In the genomic region with DNA sequence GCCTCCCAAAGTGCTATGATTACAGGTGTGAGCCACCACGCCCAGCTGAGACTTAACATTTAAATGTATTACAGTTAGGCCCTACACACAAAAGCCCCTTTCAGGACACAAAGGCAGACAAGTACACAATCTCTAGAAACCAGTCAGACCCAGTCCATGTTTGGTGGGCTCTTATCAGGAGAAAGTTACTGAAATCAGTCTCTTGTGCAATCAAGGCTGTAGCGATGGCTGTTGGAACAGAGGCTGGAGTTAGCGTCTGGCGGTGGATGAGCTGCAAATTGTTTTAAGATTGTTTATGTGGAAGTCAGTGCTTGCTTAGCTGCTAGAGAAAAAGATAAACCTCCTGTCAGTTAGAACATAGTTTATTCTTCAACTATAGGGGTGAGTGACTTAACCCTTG, we compare ENCODE assay signal across 27 cellular contexts.
"Had no signal": no experiment of that assay in that cellular context is flagged by ENCODE, and none has a peak within 500 bp of the region (broad histone marks: within the 10 kb centered on the region; RNA-seq: fewer than 3 reads in every experiment).

No MANE protein-coding gene starts in this region.

- ATAC-seq: activated naive CD4-positive, alpha-beta T cell treated with anti-CD3 and anti-CD28 coated beads, Interleukin-2, amount 50 U/mL, for 72 hours; activated naive CD8-positive, alpha-beta T cell treated with anti-CD3 and anti-CD28 coated beads, Interleukin-2, amount 50 U/mL, for 24 hours; activated T-cell treated with anti-CD3 and anti-CD28 coated beads, Interleukin-2, amount 50 U/mL, for 4 hours; Panc1; T-helper 17 cell had no signal

- DNase-seq: activated CD4-positive, alpha-beta memory T cell treated with anti-CD3 and anti-CD28 coated beads for 36 hours; activated CD4-positive, alpha-beta T cell treated with anti-CD3 and anti-CD28 coated beads, Interleukin-2, amount 10 ng/mL, durations not matched to agents 7 days and 5 days; activated CD4-positive, CD25-positive, alpha-beta regulatory T cell; activated CD8-positive, alpha-beta memory T cell treated with anti-CD3 and anti-CD28 coated beads for 24 hours; activated effector memory CD4-positive, alpha-beta T cell treated with anti-CD3 and anti-CD28 coated beads, Interleukin-2, amount 50 U/mL, for 16 hours; activated naive CD4-positive, alpha-beta T cell treated with Interleukin-2 at 50 U/mL for 16 hours; activated naive CD8-positive, alpha-beta T cell treated with anti-CD3 and anti-CD28 coated beads, Interleukin-2, amount 50 U/mL, for 24 hours; activated T-cell treated with anti-CD3 and anti-CD28 coated beads, Interleukin-2, amount 50 U/mL, for 4 hours; amniotic stem cell; Kasumi-1; KBM-7; NCI-H1048; NCI-H1930; NCI-H2171; NCI-H2227 treated with DMSO at 0.1 percent for 48 hours; NCI-H526 treated with DMSO at 0.1 percent for 48 hours; NCI-H82; OCI-M1; Right ventricle myocardium superior; RPMI8226; SJCRH30; T-helper 17 cell; T1000 had no signal

- H3K27ac Mint-ChIP-seq: activated CD4-positive, alpha-beta memory T cell treated with anti-CD3 and anti-CD28 coated beads for 36 hours; activated CD4-positive, alpha-beta T cell treated with anti-CD3 and anti-CD28 coated beads, Interleukin-2, amount 10 ng/mL, durations not matched to agents 7 days and 5 days; activated naive CD4-positive, alpha-beta T cell treated with anti-CD3 and anti-CD28 coated beads, Interleukin-2, amount 50 U/mL, for 72 hours; activated naive CD8-positive, alpha-beta T cell treated with anti-CD3 and anti-CD28 coated beads, Interleukin-2, amount 50 U/mL, for 24 hours; brain; T-helper 17 cell had no signal

- H3K9me3 ChIP-seq: ascending aorta, SJCRH30 had no signal

- H3K4me3 Mint-ChIP-seq: activated CD4-positive, alpha-beta memory T cell treated with anti-CD3 and anti-CD28 coated beads for 36 hours; activated CD4-positive, alpha-beta T cell treated with anti-CD3 and anti-CD28 coated beads, Interleukin-2, amount 10 ng/mL, durations not matched to agents 7 days and 5 days; activated naive CD8-positive, alpha-beta T cell treated with anti-CD3 and anti-CD28 coated beads, Interleukin-2, amount 50 U/mL, for 24 hours; activated T-cell treated with anti-CD3 and anti-CD28 coated beads, Interleukin-2, amount 50 U/mL, for 4 hours; brain; T-helper 17 cell had no signal

- H3K36me3 Mint-ChIP-seq: activated CD4-positive, alpha-beta memory T cell treated with anti-CD3 and anti-CD28 coated beads for 36 hours; activated naive CD4-positive, alpha-beta T cell treated with anti-CD3 and anti-CD28 coated beads, Interleukin-2, amount 50 U/mL, for 72 hours had no signal

- H3K27me3 Mint-ChIP-seq: activated CD4-positive, alpha-beta memory T cell treated with anti-CD3 and anti-CD28 coated beads for 36 hours; activated CD4-positive, alpha-beta T cell treated with anti-CD3 and anti-CD28 coated beads, Interleukin-2, amount 10 ng/mL, durations not matched to agents 7 days and 5 days; activated naive CD8-positive, alpha-beta T cell treated with anti-CD3 and anti-CD28 coated beads, Interleukin-2, amount 50 U/mL, for 24 hours; T-helper 17 cell had no signal

- H3K27me3 ChIP-seq: ascending aorta, SJCRH30 had no signal

- H3K27ac ChIP-seq: ascending aorta, SJCRH30 had no signal

- H3K4me1 Mint-ChIP-seq: activated CD4-positive, alpha-beta T cell treated with anti-CD3 and anti-CD28 coated beads, Interleukin-2, amount 10 ng/mL, durations not matched to agents 7 days and 5 days; activated naive CD8-positive, alpha-beta T cell treated with anti-CD3 and anti-CD28 coated beads, Interleukin-2, amount 50 U/mL, for 24 hours; T-helper 17 cell had no signal

- H3K4me3 ChIP-seq: ascending aorta, SJCRH30 had no signal

- H3K36me3 ChIP-seq: ascending aorta, SJCRH30 had no signal

- H3K4me1 ChIP-seq: ascending aorta, SJCRH30 had no signal
